ENCODE assay signal across 13 cellular contexts in genomic region chr6:36312854-36313627, GRCh38. TPM values are rescaled to one million over a fixed set of nuclear protein-coding genes. Genes with fewer than 3 reads are reported as not detected.
DNase-seq lines count a peak whose midpoint lies in the region; ATAC-seq and TF ChIP-seq lines count a peak whose summit lies in the region.
"Had no signal": no experiment of that assay in that cellular context is flagged by ENCODE, and none has a peak within 500 bp of the region (broad histone marks: within the 10 kb centered on the region; RNA-seq: fewer than 3 reads in every experiment).

No MANE protein-coding gene starts in this region.

- intact Hi-C loops in right lobe of liver (cut with DNase I): no loop called here
- intact Hi-C loops in esophagus muscularis mucosa (cut with DNase I): no loop called here

- H3K27ac ChIP-seq in OCI-LY3 (ENCODE audit: low read length): no peak overlapping the region
- no peak overlapping the region for H3K27ac ChIP-seq in right lobe of liver
- H3K27ac ChIP-seq in esophagus muscularis mucosa (replicated peaks in 1 of 4): no peak overlapping the region
- H3K27ac ChIP-seq: gastrocnemius medialis, left lung had no signal

- no peak for TF ChIP-seq CTCF in OCI-LY3 (IDR thresholded peaks at IDR 0.05; ENCODE audit: low read depth, low read length)
- no peak for TF ChIP-seq CTCF in right lobe of liver (IDR thresholded peaks at IDR 0.05)
- TF ChIP-seq CTCF in esophagus muscularis mucosa (IDR thresholded peaks at IDR 0.05): no peak

- no peaks in the 10 kb centered on the region for H3K36me3 ChIP-seq in OCI-LY3 (replicated peaks; ENCODE audit: low read depth, low read length)
- H3K36me3 ChIP-seq in right lobe of liver: no peaks in the 10 kb centered on the region
- no peaks in the 10 kb centered on the region for H3K36me3 ChIP-seq in esophagus muscularis mucosa
- H3K36me3 ChIP-seq: gastrocnemius medialis, left lung had no signal

- peaks cover 46% of the 10 kb centered on the region for H3K27me3 ChIP-seq in OCI-LY3 (ENCODE audit: low read depth, low read length)
- H3K27me3 ChIP-seq in right lobe of liver: no peaks in the 10 kb centered on the region
- peaks cover 0 to 6% (median 0%) of the 10 kb centered on the region in 4 donors for H3K27me3 ChIP-seq in esophagus muscularis mucosa
- H3K27me3 ChIP-seq: gastrocnemius medialis, left lung had no signal

- 55% methylated on average over 7 of the region's 8 CpGs for WGBS in right lobe of liver (ENCODE audit: insufficient coverage, low coverage, low lambda C conversion rate, missing lambda C conversion rate)
- 42% methylated on average over 6 of the region's 8 CpGs for whole genome bisulfite sequencing in esophagus muscularis mucosa

- H3K4me1 ChIP-seq in OCI-LY3 (ENCODE audit: low read length) (peaks cover 16% of the 10 kb centered on the region), right lobe of liver (no peaks in the 10 kb centered on the region), esophagus muscularis mucosa (peaks cover 0 to 11% (median 0%) of the 10 kb centered on the region in 4 donors)
- H3K4me1 ChIP-seq: gastrocnemius medialis had no signal

- H3K4me2 ChIP-seq in OCI-LY3 (ENCODE audit: low read length): peak overlapping the region; percentile 70

- H3K4me3 ChIP-seq in OCI-LY3 (ENCODE audit: low read length): peak overlapping the region; percentile 47
- H3K4me3 ChIP-seq in right lobe of liver: no peak overlapping the region
- no peak overlapping the region for H3K4me3 ChIP-seq in esophagus muscularis mucosa
- H3K4me3 ChIP-seq: gastrocnemius medialis, left lung had no signal

- no peak for TF ChIP-seq POLR2A in right lobe of liver (IDR thresholded peaks at IDR 0.05)
- no peak for TF ChIP-seq POLR2A in esophagus muscularis mucosa (IDR thresholded peaks at IDR 0.05; ENCODE audit: low read depth)

- H3K9ac ChIP-seq in OCI-LY3 (ENCODE audit: low read length): peak overlapping the region; percentile 18; the same call in 1 of the 2 replicates

- ATAC-seq in HG02885 (IDR thresholded peaks at IDR 0.05; ENCODE audit: poor library complexity, unreplicated experiment): peak; percentile 65
- ATAC-seq in right lobe of liver: peak in 3 of 4 donors; percentile 28 to 38 (median 34)
- ATAC-seq in GM21825 (IDR thresholded peaks at IDR 0.05; ENCODE audit: unreplicated experiment): no peak
- ATAC-seq in GM21367 (IDR thresholded peaks at IDR 0.05; ENCODE audit: unreplicated experiment): no peak
- ATAC-seq in GM21423 (IDR thresholded peaks at IDR 0.05; ENCODE audit: unreplicated experiment): no peak
- ATAC-seq: gastrocnemius medialis, left lung had no signal

- TF ChIP-seq EP300 in esophagus muscularis mucosa (IDR thresholded peaks at IDR 0.05): no peak

- H4K20me1 ChIP-seq in OCI-LY3 (ENCODE audit: insufficient read depth, low read length): no peaks in the 10 kb centered on the region

- DNase-seq in GDM1 (lab: John Stamatoyannopoulos, UW): peak; percentile 33
- DNase-seq in right lobe of liver: no peak
- no peak for DNase-seq in esophagus muscularis mucosa (ENCODE audit: extremely low spot score)
- DNase-seq: gastrocnemius medialis, left lung, NCI-H2171 treated with DMSO at 0.1 percent for 48 hours, SW 1271 had no signal

- H2AFZ ChIP-seq in OCI-LY3 (ENCODE audit: low read depth, low read length): peak overlapping the region; percentile 9

- H3K9me3 ChIP-seq in OCI-LY3 (ENCODE audit: insufficient read depth, low read length) (no peaks in the 10 kb centered on the region), right lobe of liver (no peaks in the 10 kb centered on the region), esophagus muscularis mucosa (peaks cover 0 to 4% (median 0%) of the 10 kb centered on the region in 4 donors)
- H3K9me3 ChIP-seq: gastrocnemius medialis, left lung had no signal

- H3K79me2 ChIP-seq in OCI-LY3 (ENCODE audit: low read length): no peaks in the 10 kb centered on the region

RNA-seq across cellular contexts. Expression of gene BNIP5, which starts 23.6 kb away (rescaled TPM):
- total RNA-seq in right lobe of liver (not detected), esophagus muscularis mucosa (not detected)
- total RNA-seq: gastrocnemius medialis, omental fat pad had no signal

RNA-seq across cellular contexts. Expression of gene PNPLA1, which starts 43.2 kb away (rescaled TPM):
- total RNA-seq in right lobe of liver (not detected), esophagus muscularis mucosa (under 1 TPM in 1 of 4 donors, not detected in 3; 0.33 TPM)
- total RNA-seq: gastrocnemius medialis had no signal

Comparison
In these comparisons a context has a peak if more than half of its experiments do, and no peak if none do; other contexts are left out.
1. ATAC-seq: peak in HG02885 (single experiment) and right lobe of liver (3 of 4); none in GM21825 (single experiment), GM21367 (single experiment) and GM21423 (single experiment).